Comparison of ENCODE assay signal across 21 cellular contexts in the genomic region with DNA sequence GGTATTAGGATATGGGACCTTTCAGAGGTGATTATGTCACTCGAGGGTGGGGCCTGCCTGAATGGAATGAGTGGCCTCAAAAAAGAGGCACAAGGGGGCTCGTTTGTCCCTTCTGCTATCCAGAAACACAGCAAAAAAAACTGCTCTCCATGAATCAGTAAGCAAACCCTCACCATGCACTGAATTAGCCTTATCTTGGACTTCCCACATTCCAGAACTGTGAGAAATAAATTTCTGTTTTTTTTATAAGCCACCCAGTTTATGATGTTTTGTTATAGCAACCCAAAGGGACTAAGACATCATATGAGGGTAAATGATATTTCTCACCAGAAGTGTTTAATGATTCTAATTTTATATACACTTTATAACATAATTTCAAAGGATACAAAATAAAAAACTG.
"Had no signal": no experiment of that assay in that cellular context is flagged by ENCODE, and none has a peak within 500 bp of the region (broad histone marks: within the 10 kb centered on the region; RNA-seq: fewer than 3 reads in every experiment).

No MANE protein-coding gene starts in this region.

- H3K4me3 ChIP-seq: adrenal gland, esophagus muscularis mucosa, heart right ventricle, left lung, lower lobe of right lung, ovary, right lobe of liver, testis, transverse colon had no signal

- DNase-seq: activated CD4-positive, alpha-beta T cell treated with anti-CD3 and anti-CD28 coated beads for 48 hours; activated CD4-positive, alpha-beta T cell treated with anti-CD3 and anti-CD28 coated beads, Interleukin-2, amount 50 U/mL, for 48 hours; activated CD8-positive, alpha-beta memory T cell treated with anti-CD3 and anti-CD28 coated beads for 24 hours; activated effector memory CD4-positive, alpha-beta T cell treated with Interleukin-2 at 50 U/mL for 16 hours; activated naive CD4-positive, alpha-beta T cell treated with Interleukin-2 at 50 U/mL for 16 hours; adrenal gland; foreskin melanocyte; heart right ventricle; left lung; lower lobe of right lung; naive B cell; ovary; right lobe of liver; stimulated activated CD4-positive, alpha-beta T cell treated with anti-CD3 and anti-CD28 coated beads, Interleukin-2, amount 100 ng/mL, for 48 hours; stimulated activated naive CD4-positive, alpha-beta T cell treated with Interleukin-2 at 50 U/mL for 16 hours; SW 1271; T-helper 9 cell; testis; transverse colon; WERI-Rb-1 had no signal
